Comparison of ENCODE assay signal across 19 cellular contexts in the genomic region with DNA sequence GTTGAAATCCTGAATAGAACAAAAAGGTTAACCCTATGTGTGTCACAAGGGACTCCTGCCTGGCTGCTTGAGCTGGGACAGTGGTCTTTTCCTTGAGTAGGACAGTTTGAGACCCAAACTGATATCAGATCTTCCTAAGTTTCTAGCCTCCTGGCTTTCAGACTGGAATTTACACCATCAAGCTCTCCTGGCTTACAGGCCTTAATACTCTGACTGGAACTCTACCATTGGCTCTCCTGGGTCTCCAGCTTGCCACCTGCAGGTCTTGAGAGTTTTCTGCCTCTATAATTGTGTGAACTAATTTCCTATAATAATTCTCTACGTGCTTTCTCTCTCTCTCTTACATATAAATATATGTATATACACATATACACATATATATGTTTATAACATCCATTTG.
DNase-seq lines count a peak whose midpoint lies in the region; ATAC-seq, FAIRE-seq and TF ChIP-seq lines count a peak whose summit lies in the region.
"Had no signal": no experiment of that assay in that cellular context is flagged by ENCODE, and none has a peak within 500 bp of the region (broad histone marks: within the 10 kb centered on the region; RNA-seq: fewer than 3 reads in every experiment).

No MANE protein-coding gene starts in this region.

- no peaks in the 10 kb centered on the region for H3K79me2 ChIP-seq in H9 (ENCODE audit: insufficient read depth, low read length)
- H3K79me2 ChIP-seq in K562 (ENCODE audit: control insufficient read depth, insufficient read depth, low read length) = no peaks in the 10 kb centered on the region
- H3K79me2 ChIP-seq in neural progenitor cell (ENCODE audit: low read depth) = no peaks in the 10 kb centered on the region

- H2BK12ac ChIP-seq in H9 (ENCODE audit: insufficient read length, low read depth, low read length) = no peak overlapping the region

- no peak overlapping the region for H3K18ac ChIP-seq in H9 (ENCODE audit: insufficient read length, low read depth, low read length)

- H3T11ph ChIP-seq in H9 (ENCODE audit: low read length) = no peak overlapping the region

- H3K9me3 Mint-ChIP-seq in H9 = peaks cover 0 to 2% of the 10 kb centered on the region in 2 experiments; a peak in 1 of 5 replicates
- no peaks in the 10 kb centered on the region for H3K9me3 Mint-ChIP-seq in neural progenitor cell

- no TSS peak for BruUV-seq in K562 (replicated peaks; lab: Mats Ljungman, UMichigan)

- H3K23me2 ChIP-seq in H9 (ENCODE audit: insufficient read length, low read depth, low read length, poor library complexity, severe bottlenecking) = no peaks in the 10 kb centered on the region

- CTCF ChIA-PET in K562 (lab: Yijun Ruan, JAX; ENCODE audit: low intra/inter-chr PET ratio) = no interaction called here

- no peak overlapping the region for H4K91ac ChIP-seq in H9 (ENCODE audit: insufficient read length, low read depth, low read length)

- H3K4me3 ChIP-seq in K562 (no peak overlapping the region), neural progenitor cell (no peak overlapping the region)
- H3K4me3 ChIP-seq: A549 had no signal

- intact Hi-C loops in K562 (cut with micrococcal nuclease) = no loop called here

- TF ChIP-seq POLR2A in K562 (conservative IDR thresholded peaks at IDR 0.05) = no peak

- no peaks in the 10 kb centered on the region for H3K79me1 ChIP-seq in H9 (ENCODE audit: insufficient read depth, low read depth, low read length, poor library complexity, severe bottlenecking)

- POLR2A ChIA-PET in K562 (lab: Yijun Ruan, JAX) = no interaction called here

- H3K27me3 ChIP-seq in H9 (ENCODE audit: insufficient read depth, low read length) (no peaks in the 10 kb centered on the region), K562 (ENCODE audit: control insufficient read depth in 2 of 2, insufficient read depth in 2 of 2, low read length in 2 of 2) (no peaks in the 10 kb centered on the region), neural progenitor cell (no peaks in the 10 kb centered on the region)

- H2BK15ac ChIP-seq in H9 (ENCODE audit: low read depth, low read length) = no peak overlapping the region

- no peak overlapping the region for H3K14ac ChIP-seq in H9 (ENCODE audit: insufficient read depth, low read length)

- H3K9me3 ChIP-seq in H9 (ENCODE audit: control insufficient read depth, low read depth, low read length) (no peaks in the 10 kb centered on the region), K562 (replicated peaks; ENCODE audit: control insufficient read depth, insufficient read depth, low read depth, low read length) (no peaks in the 10 kb centered on the region), neural progenitor cell (ENCODE audit: low read depth) (no peaks in the 10 kb centered on the region)
- H3K9me3 ChIP-seq: A549 had no signal

- H4K20me1 ChIP-seq in H9 (ENCODE audit: control insufficient read depth, insufficient read depth, insufficient read length) (no peaks in the 10 kb centered on the region), K562 (replicated peaks; ENCODE audit: control insufficient read depth, insufficient read depth, low read length) (no peaks in the 10 kb centered on the region), neural progenitor cell (ENCODE audit: low read depth) (no peaks in the 10 kb centered on the region)

- H3K36me3 ChIP-seq in K562 (ENCODE audit: control insufficient read depth, insufficient read depth, low read length) (no peaks in the 10 kb centered on the region), neural progenitor cell (no peaks in the 10 kb centered on the region)

- H3K27ac Mint-ChIP-seq in H9 = peak overlapping the region in 1 of 3 experiments; percentile 22; a peak in 1 of 7 replicates
- no peak overlapping the region for H3K27ac Mint-ChIP-seq in neural progenitor cell
- H3K27ac Mint-ChIP-seq: CD14-positive monocyte; CD8-positive, alpha-beta T cell; IgD-negative memory B cell had no signal

- no peaks in the 10 kb centered on the region for H3F3A ChIP-seq in neural progenitor cell (ENCODE audit: low read depth)

- H3K4me1 ChIP-seq in H9 (ENCODE audit: insufficient read depth, low read length) (no peaks in the 10 kb centered on the region), K562 (replicated peaks in 1 of 2; ENCODE audit: control insufficient read depth in 2 of 2, insufficient read depth in 2 of 2, low read length in 2 of 2) (no peaks in the 10 kb centered on the region), neural progenitor cell (no peaks in the 10 kb centered on the region)
- H3K4me1 ChIP-seq: A549 had no signal

- no peaks in the 10 kb centered on the region for H3K27me3 Mint-ChIP-seq in H9 (ENCODE audit: low read depth)
- H3K27me3 Mint-ChIP-seq in neural progenitor cell (ENCODE audit: insufficient read depth, low read depth) = no peaks in the 10 kb centered on the region
- H3K27me3 Mint-ChIP-seq: IgD-negative memory B cell had no signal

- no peaks in the 10 kb centered on the region for H3K9me1 ChIP-seq in K562 (ENCODE audit: control insufficient read depth, insufficient read depth, low read length)

- no peak for FAIRE-seq in K562 (lab: Jason Lieb, UNC)
- FAIRE-seq: D721Med, GM12892, H54 had no signal

- TF ChIP-seq RAD21 in K562 (CRISPR knock-in tag; conservative IDR thresholded peaks at IDR 0.05 in 1 of 2, IDR thresholded peaks at IDR 0.05 in 1 of 2) = no peak

- peak; percentile 41 for DNase-seq in H9
- no peak for DNase-seq in K562 (ENCODE audit: extremely low read depth in 1 of 4, low spot score in 3 of 4)
- peak; percentile 7 for DNase-seq in iPS DF 19.7 (ENCODE audit: low read depth, low spot score)
- DNase-seq in neural progenitor cell (ENCODE audit: low spot score) = peak; percentile 8
- DNase-seq in NCI-H128 (lab: John Stamatoyannopoulos, UW; ENCODE audit: unreplicated experiment) = no peak
- no peak for DNase-seq in glomerular visceral epithelial cell (ENCODE audit: extremely low spot score)
- DNase-seq in stimulated activated CD4-positive, alpha-beta T cell treated with anti-CD3 and anti-CD28 coated beads, Interleukin-12 subunit alpha, Interleukin-12 subunit beta, amount 100 ng/mL, for 4 hours = no peak
- DNase-seq: CD8-positive, alpha-beta T cell; COR-L47; DMS153; DMS79 treated with DMSO at 0.1 percent for 48 hours; EL; GDM1 had no signal

- no peak overlapping the region for H2AK5ac ChIP-seq in H9 (ENCODE audit: insufficient read length, low read length)

- no peak for TF ChIP-seq EP300 in K562 (IDR thresholded peaks at IDR 0.05; ENCODE audit: low read length)

- in situ Hi-C loops in K562 (cut with MboI) = no loop called here

- no peak overlapping the region for H2BK5ac ChIP-seq in H9 (ENCODE audit: insufficient read length, low read length)

- H2AFZ ChIP-seq in H9 (ENCODE audit: low read length) (no peak overlapping the region), K562 (ENCODE audit: low read depth, low read length) (no peak overlapping the region), neural progenitor cell (replicated peaks) (no peak overlapping the region)

- H4K5ac ChIP-seq in H9 (ENCODE audit: insufficient read length, low read depth, low read length) = no peak overlapping the region

- no peak overlapping the region for H3K56ac ChIP-seq in H9 (ENCODE audit: insufficient read length, low read depth, low read length)

- no peak overlapping the region for H2BK120ac ChIP-seq in H9 (ENCODE audit: low read depth, low read length, poor library complexity, severe bottlenecking)

- TF ChIP-seq CTCF in H9 (conservative IDR thresholded peaks at IDR 0.05) (peak; percentile 38; the same call in 2 of the 3 replicates), K562 (IDR thresholded peaks at IDR 0.05 in 2 of 3, conservative IDR thresholded peaks at IDR 0.05 in 1 of 3; ENCODE audit: insufficient read depth in 2 of 3, low read depth in 1 of 3, low read length in 3 of 3) (no peak), neural progenitor cell (IDR thresholded peaks at IDR 0.05) (no peak)

- no peak overlapping the region for H3K23ac ChIP-seq in H9 (ENCODE audit: insufficient read length, low read depth, low read length)

- no peak overlapping the region for H3K4me3 Mint-ChIP-seq in H9
- no peak overlapping the region for H3K4me3 Mint-ChIP-seq in neural progenitor cell
- H3K4me3 Mint-ChIP-seq: CD14-positive monocyte; CD8-positive, alpha-beta T cell; IgD-negative memory B cell had no signal

- H3K4me2 ChIP-seq in H9 (ENCODE audit: insufficient read depth, insufficient read length, low read length) (no peak overlapping the region), K562 (ENCODE audit: insufficient read depth, low read length) (no peak overlapping the region), neural progenitor cell (no peak overlapping the region)
- H3K4me2 ChIP-seq: A549 had no signal

- H3K9ac ChIP-seq in H9 (ENCODE audit: extremely low read depth, insufficient read length, low read length) (no peak overlapping the region), K562 (ENCODE audit: insufficient read depth in 1 of 2, low read depth in 2 of 2, low read length in 2 of 2) (no peak overlapping the region), neural progenitor cell (no peak overlapping the region)

- no peak overlapping the region for H3K27ac ChIP-seq in H9 (ENCODE audit: insufficient read length, low read depth, low read length)
- no peak overlapping the region for H3K27ac ChIP-seq in K562 (ENCODE audit: extremely low read depth, low read depth, low read length)
- H3K27ac ChIP-seq in neural progenitor cell = no peak overlapping the region
- H3K27ac ChIP-seq: A549 had no signal

- no peak overlapping the region for H4K8ac ChIP-seq in H9 (replicated peaks; ENCODE audit: insufficient read length, low read depth, low read length)

- H3K36me3 Mint-ChIP-seq in H9 (ENCODE audit: insufficient read depth in 1 of 3, low read depth in 3 of 3) (peaks cover 0 to 6% (median 0%) of the 10 kb centered on the region in 3 experiments; a peak in 2 of 7 replicates), neural progenitor cell (no peaks in the 10 kb centered on the region)
- H3K36me3 Mint-ChIP-seq: CD14-positive monocyte; CD8-positive, alpha-beta T cell; IgD-negative memory B cell had no signal

- no peak overlapping the region for H3K4ac ChIP-seq in H9 (ENCODE audit: low read depth, low read length)

- H2BK20ac ChIP-seq in H9 (ENCODE audit: low read depth, low read length, poor library complexity, severe bottlenecking) = no peak overlapping the region

- H3K4me1 Mint-ChIP-seq in H9 (peaks cover 3 to 5% of the 10 kb centered on the region in 2 experiments; a peak in 3 of 4 replicates), neural progenitor cell (no peaks in the 10 kb centered on the region)
- H3K4me1 Mint-ChIP-seq: CD14-positive monocyte, IgD-negative memory B cell had no signal

- no CpG with 5 or more reads among the region's 1 CpG for WGBS in H9 (ENCODE audit: extremely low coverage, insufficient read length, low lambda C conversion rate)
- 36% methylated on average over 1 of the region's 1 CpG for WGBS in K562 (ENCODE audit: insufficient coverage, low coverage, missing lambda C conversion rate)

- peak; percentile 41; the same call in 1 of the 3 replicates for ATAC-seq in K562
- ATAC-seq: A549; CD8-positive, alpha-beta T cell had no signal

TF ChIP-seq in K562, 482 proteins besides CTCF, POLR2A, EP300 and RAD21 (continues in another document):
- TF ChIP-seq FOXP1 (CRISPR knock-in tag; IDR thresholded peaks at IDR 0.05) = no peak
- TF ChIP-seq ZNF584 (CRISPR knock-in tag; IDR thresholded peaks at IDR 0.05; ENCODE audit: low read depth) = no peak
- TF ChIP-seq ZNF253 (CRISPR knock-in tag; conservative IDR thresholded peaks at IDR 0.05) = no peak
- TF ChIP-seq FOXA3 (CRISPR knock-in tag; conservative IDR thresholded peaks at IDR 0.05 in 1 of 2, IDR thresholded peaks at IDR 0.05 in 1 of 2) = no peak
- no peak for TF ChIP-seq POLR2B (IDR thresholded peaks at IDR 0.05; ENCODE audit: low read depth, partially characterized antibody)

Comparison
In these comparisons a context has a peak if more than half of its experiments do, and no peak if none do; other contexts are left out.
1. DNase-seq: peak in H9 (single experiment), iPS DF 19.7 (single experiment) and neural progenitor cell (single experiment); none in K562 (0 of 4), NCI-H128 (single experiment), glomerular visceral epithelial cell (single experiment) and stimulated activated CD4-positive, alpha-beta T cell treated with anti-CD3 and anti-CD28 coated beads, Interleukin-12 subunit alpha, Interleukin-12 subunit beta, amount 100 ng/mL, for 4 hours (single experiment).